ENCODE assay signal across 11 cellular contexts in genomic region chr3:39295184-39295775, GRCh38. TPM values are rescaled to one million over a fixed set of nuclear protein-coding genes. Genes with fewer than 3 reads are reported as not detected.
DNase-seq lines count a peak whose midpoint lies in the region; ATAC-seq lines count a peak whose summit lies in the region.
"Had no signal": no experiment of that assay in that cellular context is flagged by ENCODE, and none has a peak within 500 bp of the region (broad histone marks: within the 10 kb centered on the region; RNA-seq: fewer than 3 reads in every experiment).

No MANE protein-coding gene starts in this region.

- peaks cover 19% of the 10 kb centered on the region for H3K9me3 Mint-ChIP-seq in activated CD4-positive, alpha-beta memory T cell treated with anti-CD3 and anti-CD28 coated beads for 36 hours
- peaks cover 15% of the 10 kb centered on the region for H3K9me3 Mint-ChIP-seq in activated CD4-positive, alpha-beta memory T cell treated with anti-CD3 and anti-CD28 coated beads, Interleukin-2, amount 10 ng/mL, durations not matched to agents 7 days and 5 days
- H3K9me3 Mint-ChIP-seq in effector memory CD8-positive, alpha-beta T cell, result peaks cover 5 to 18% of the 10 kb centered on the region in 2 donors

- CTCF ChIA-PET in activated CD4-positive, alpha-beta memory T cell treated with anti-CD3 and anti-CD28 coated beads for 36 hours (lab: Charles Lee), result interaction anchor here (0.8 to 12.4 kb wide), 6 partner anchors 37 to 169 kb away, joined by 3 to 587 read pairs (median 4); partner anchors contain the start of gene XIRP1
- CTCF ChIA-PET in activated CD4-positive, alpha-beta memory T cell treated with anti-CD3 and anti-CD28 coated beads, Interleukin-2, amount 10 ng/mL, durations not matched to agents 7 days and 5 days (lab: Charles Lee), result interaction anchor here (1.1 to 14.7 kb wide), 9 partner anchors 53 to 123 kb away, joined by 3 to 633 read pairs (median 4); partner anchors contain the start of gene XIRP1

- H3K27me3 Mint-ChIP-seq in activated CD4-positive, alpha-beta memory T cell treated with anti-CD3 and anti-CD28 coated beads for 36 hours, result no peaks in the 10 kb centered on the region
- peaks cover 18% of the 10 kb centered on the region for H3K27me3 Mint-ChIP-seq in activated CD4-positive, alpha-beta memory T cell treated with anti-CD3 and anti-CD28 coated beads, Interleukin-2, amount 10 ng/mL, durations not matched to agents 7 days and 5 days
- peaks cover 15 to 18% of the 10 kb centered on the region in 2 donors for H3K27me3 Mint-ChIP-seq in effector memory CD8-positive, alpha-beta T cell

- intact Hi-C loops in activated CD4-positive, alpha-beta memory T cell treated with anti-CD3 and anti-CD28 coated beads for 36 hours (cut with micrococcal nuclease), result loop anchor here (1.0 kb wide), 1 partner anchor 33 kb away; no protein-coding TSS in a partner anchor

- H3K27ac Mint-ChIP-seq in activated CD4-positive, alpha-beta memory T cell treated with anti-CD3 and anti-CD28 coated beads for 36 hours, result no peak overlapping the region
- no peak overlapping the region for H3K27ac Mint-ChIP-seq in activated CD4-positive, alpha-beta memory T cell treated with anti-CD3 and anti-CD28 coated beads, Interleukin-2, amount 10 ng/mL, durations not matched to agents 7 days and 5 days
- H3K27ac Mint-ChIP-seq in effector memory CD8-positive, alpha-beta T cell, result no peak overlapping the region

- H3K4me1 Mint-ChIP-seq in activated CD4-positive, alpha-beta memory T cell treated with anti-CD3 and anti-CD28 coated beads for 36 hours (ENCODE audit: low read depth), result peaks cover 21% of the 10 kb centered on the region
- peaks cover 39% of the 10 kb centered on the region for H3K4me1 Mint-ChIP-seq in activated CD4-positive, alpha-beta memory T cell treated with anti-CD3 and anti-CD28 coated beads, Interleukin-2, amount 10 ng/mL, durations not matched to agents 7 days and 5 days
- peaks cover 3 to 5% of the 10 kb centered on the region in 2 donors for H3K4me1 Mint-ChIP-seq in effector memory CD8-positive, alpha-beta T cell (ENCODE audit: low read depth in 2 of 2)

- peak; percentile 21 for DNase-seq in activated CD4-positive, alpha-beta memory T cell treated with anti-CD3 and anti-CD28 coated beads for 36 hours
- DNase-seq in activated CD4-positive, alpha-beta memory T cell treated with anti-CD3 and anti-CD28 coated beads, Interleukin-2, amount 10 ng/mL, durations not matched to agents 7 days and 5 days, result no peak
- DNase-seq in retina, result peak; percentile 21
- no peak for DNase-seq in NCI-H226
- no peak for DNase-seq in effector memory CD8-positive, alpha-beta T cell
- DNase-seq in HCEC 1CT, result no peak
- DNase-seq: activated effector memory CD4-positive, alpha-beta T cell treated with anti-CD3 and anti-CD28 coated beads, Interleukin-2, amount 50 U/mL, for 16 hours; effector CD8-positive, alpha-beta T cell had no signal

- POLR2A ChIA-PET in activated CD4-positive, alpha-beta memory T cell treated with anti-CD3 and anti-CD28 coated beads for 36 hours (lab: Charles Lee), result no interaction called here
- POLR2A ChIA-PET in activated CD4-positive, alpha-beta memory T cell treated with anti-CD3 and anti-CD28 coated beads, Interleukin-2, amount 10 ng/mL, durations not matched to agents 7 days and 5 days (lab: Charles Lee), result interaction anchor here (0.7 to 1.3 kb wide), 3 partner anchors 50 to 1947 kb away, joined by 3 read pairs; no protein-coding TSS in a partner anchor

- H3K36me3 Mint-ChIP-seq in activated CD4-positive, alpha-beta memory T cell treated with anti-CD3 and anti-CD28 coated beads for 36 hours, result peaks cover 8% of the 10 kb centered on the region
- peaks cover 26% of the 10 kb centered on the region for H3K36me3 Mint-ChIP-seq in activated CD4-positive, alpha-beta memory T cell treated with anti-CD3 and anti-CD28 coated beads, Interleukin-2, amount 10 ng/mL, durations not matched to agents 7 days and 5 days (ENCODE audit: low read depth)
- H3K36me3 Mint-ChIP-seq in effector memory CD8-positive, alpha-beta T cell (ENCODE audit: insufficient read depth), result no peaks in the 10 kb centered on the region

- peak; percentile 81 for ATAC-seq in GM21526 (IDR thresholded peaks at IDR 0.05; ENCODE audit: low FRiP score, unreplicated experiment)
- ATAC-seq in HG03139 (IDR thresholded peaks at IDR 0.05; ENCODE audit: unreplicated experiment), result peak; percentile 71
- no peak for ATAC-seq in effector memory CD8-positive, alpha-beta T cell (replicated peaks)

- no peak overlapping the region for H3K4me3 Mint-ChIP-seq in activated CD4-positive, alpha-beta memory T cell treated with anti-CD3 and anti-CD28 coated beads for 36 hours
- no peak overlapping the region for H3K4me3 Mint-ChIP-seq in activated CD4-positive, alpha-beta memory T cell treated with anti-CD3 and anti-CD28 coated beads, Interleukin-2, amount 10 ng/mL, durations not matched to agents 7 days and 5 days
- H3K4me3 Mint-ChIP-seq in effector memory CD8-positive, alpha-beta T cell, result no peak overlapping the region

RNA-seq across cellular contexts. Expression of gene CX3CR1, which starts 15.4 kb away (rescaled TPM):
- under 1 TPM; 0.07 to 0.21 TPM for total RNA-seq in activated CD4-positive, alpha-beta memory T cell treated with anti-CD3 and anti-CD28 coated beads for 36 hours
- total RNA-seq in activated CD4-positive, alpha-beta memory T cell treated with anti-CD3 and anti-CD28 coated beads, Interleukin-2, amount 10 ng/mL, durations not matched to agents 7 days and 5 days, result 1 to 10 TPM; 5.5 to 6.2 TPM
- total RNA-seq: NCI-H460 had no signal

RNA-seq across cellular contexts. Expression of gene CCR8, which starts 34.2 kb away (rescaled TPM):
- total RNA-seq in activated CD4-positive, alpha-beta memory T cell treated with anti-CD3 and anti-CD28 coated beads for 36 hours, result under 1 TPM; 0.48 to 0.51 TPM
- total RNA-seq in activated CD4-positive, alpha-beta memory T cell treated with anti-CD3 and anti-CD28 coated beads, Interleukin-2, amount 10 ng/mL, durations not matched to agents 7 days and 5 days, result 1 to 10 TPM; 7.6 to 7.9 TPM
- total RNA-seq: NCI-H460 had no signal

Comparison
In these comparisons a context has a peak if more than half of its experiments do, and no peak if none do; other contexts are left out.
1. DNase-seq: peak in activated CD4-positive, alpha-beta memory T cell treated with anti-CD3 and anti-CD28 coated beads for 36 hours (single experiment) and retina (single experiment); none in activated CD4-positive, alpha-beta memory T cell treated with anti-CD3 and anti-CD28 coated beads, Interleukin-2, amount 10 ng/mL, durations not matched to agents 7 days and 5 days (single experiment), NCI-H226 (single experiment), effector memory CD8-positive, alpha-beta T cell (0 of 3) and HCEC 1CT (single experiment).
2. RNA of gene CX3CR1, which starts 15.4 kb away (total RNA-seq): 5.5 to 6.2 TPM in activated CD4-positive, alpha-beta memory T cell treated with anti-CD3 and anti-CD28 coated beads, Interleukin-2, amount 10 ng/mL, durations not matched to agents 7 days and 5 days; 0.07 to 0.21 TPM in activated CD4-positive, alpha-beta memory T cell treated with anti-CD3 and anti-CD28 coated beads for 36 hours; every median in the first group is over 4 times any median in the second.
3. RNA of gene CCR8, which starts 34.2 kb away (total RNA-seq): 7.6 to 7.9 TPM in activated CD4-positive, alpha-beta memory T cell treated with anti-CD3 and anti-CD28 coated beads, Interleukin-2, amount 10 ng/mL, durations not matched to agents 7 days and 5 days; 0.48 to 0.51 TPM in activated CD4-positive, alpha-beta memory T cell treated with anti-CD3 and anti-CD28 coated beads for 36 hours; every median in the first group is over 4 times any median in the second.